28 cellular contexts compared by ENCODE assay signal in the genomic region with DNA sequence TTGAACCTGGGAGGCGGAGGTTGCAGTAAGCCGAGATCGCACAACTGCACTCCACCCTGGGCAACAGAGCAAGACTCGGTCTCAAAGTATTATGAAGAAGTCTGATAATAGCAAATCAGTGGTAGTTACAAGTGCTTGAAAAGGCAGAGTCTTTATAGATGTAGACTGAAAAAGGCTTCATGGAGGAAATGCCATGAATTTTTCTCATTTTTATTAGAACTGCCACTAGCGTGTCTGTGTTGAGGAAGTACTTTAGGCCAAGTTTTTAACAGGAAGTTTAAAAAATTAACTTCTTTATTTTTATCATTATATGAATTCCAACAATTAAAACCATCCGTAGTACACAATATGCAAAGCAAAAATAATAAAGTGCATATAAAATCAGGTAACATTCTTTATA. TPM values are rescaled to one million over a fixed set of nuclear protein-coding genes. Genes with fewer than 3 reads are reported as not detected.
DNase-seq lines count a peak whose midpoint lies in the region; ATAC-seq, FAIRE-seq and TF ChIP-seq lines count a peak whose summit lies in the region.
"Had no signal": no experiment of that assay in that cellular context is flagged by ENCODE, and none has a peak within 500 bp of the region (broad histone marks: within the 10 kb centered on the region; RNA-seq: fewer than 3 reads in every experiment).

No MANE protein-coding gene starts in this region.

- DNase-seq in CD1c-positive myeloid dendritic cell (ENCODE audit: extremely low spot score) = peak; percentile 53
- no peak for DNase-seq in IMR-90
- DNase-seq in osteoblast (ENCODE audit: insufficient read length, low spot score, missing footprints) = peak; percentile 30
- no peak for DNase-seq in mucosa of descending colon
- DNase-seq in DMS 273 treated with DMSO at 0.1 percent for 48 hours (lab: John Stamatoyannopoulos, UW) = no peak
- DNase-seq: activated CD4-positive, alpha-beta memory T cell treated with anti-CD3 and anti-CD28 coated beads, Interleukin-2, amount 10 ng/mL, durations not matched to agents 7 days and 5 days; activated CD8-positive, alpha-beta memory T cell treated with anti-CD3 and anti-CD28 coated beads, Interleukin-2, amount 50 U/mL, for 4 hours; activated naive CD4-positive, alpha-beta T cell treated with anti-CD3 and anti-CD28 coated beads for 36 hours; C1 segment of cervical spinal cord; Calu3; cerebellar nuclear complex; GOT3; immature natural killer cell; mesenchymal stem cell; NCI-H2081 treated with DMSO at 0.1 percent for 48 hours; NCI-H2227 treated with DMSO at 0.1 percent for 48 hours; NCI-H526; PC-9; right lobe of liver; stimulated activated CD4-positive, alpha-beta T cell treated with anti-CD3 and anti-CD28 coated beads, Interleukin-4, amount 100 ng/mL, for 24 hours; tibial artery had no signal

- no peak overlapping the region for H4K5ac ChIP-seq in IMR-90 (ENCODE audit: low read depth, low read length)

- H2AFZ ChIP-seq in IMR-90 (replicated peaks; ENCODE audit: low read length, poor library complexity) (no peak overlapping the region), osteoblast (ENCODE audit: low read length) (no peak overlapping the region)
- H2AFZ ChIP-seq: PC-9 had no signal

- H3K4me2 ChIP-seq in IMR-90 (ENCODE audit: low read depth, low read length) (no peak overlapping the region), osteoblast (ENCODE audit: insufficient read depth, low read length) (no peak overlapping the region)
- H3K4me2 ChIP-seq: PC-9 had no signal

- H2BK15ac ChIP-seq in IMR-90 (ENCODE audit: low read depth, low read length) = no peak overlapping the region

- no peak overlapping the region for H3K18ac ChIP-seq in IMR-90 (ENCODE audit: low read depth, low read length)

- in situ Hi-C loops in IMR-90 (cut with MboI; ENCODE audit: low sequenced_read_pairs) = no loop called here

- FAIRE-seq in colon (lab: Jason Lieb, UNC) = peak; percentile 74
- FAIRE-seq: HTR-8/SVneo, K562 had no signal

- no peak overlapping the region for H3K56ac ChIP-seq in IMR-90 (ENCODE audit: extremely low read depth, insufficient read depth, low read length)

- CTCF ChIA-PET in IMR-90 (lab: Yijun Ruan, JAX) = no interaction called here

- no peak overlapping the region for H3K27ac ChIP-seq in IMR-90 (ENCODE audit: insufficient read depth, low read length)
- no peak overlapping the region for H3K27ac ChIP-seq in osteoblast (ENCODE audit: low read depth, low read length)
- H3K27ac ChIP-seq: PC-9, right lobe of liver, tibial artery, vagina had no signal

- TF ChIP-seq POLR2A in IMR-90 (IDR thresholded peaks at IDR 0.05; ENCODE audit: low read depth, low read length) = no peak

- H3K36me3 ChIP-seq in IMR-90 (ENCODE audit: control insufficient read depth, insufficient read depth, low read length) = no peaks in the 10 kb centered on the region
- no peaks in the 10 kb centered on the region for H3K36me3 ChIP-seq in osteoblast (ENCODE audit: insufficient read depth, low read length)
- no peaks in the 10 kb centered on the region for H3K36me3 ChIP-seq in mucosa of descending colon (ENCODE audit: low read depth)
- H3K36me3 ChIP-seq: right lobe of liver, tibial artery, vagina had no signal

- H4K91ac ChIP-seq in IMR-90 (ENCODE audit: insufficient read depth, low read depth, low read length) = no peak overlapping the region

- no peaks in the 10 kb centered on the region for H3K79me1 ChIP-seq in IMR-90 (ENCODE audit: low read depth in 1 of 2, low read length in 2 of 2)

- no peaks in the 10 kb centered on the region for H4K20me1 ChIP-seq in IMR-90 (ENCODE audit: insufficient read depth, low read length)
- H4K20me1 ChIP-seq in osteoblast (ENCODE audit: insufficient read depth, low read length) = no peaks in the 10 kb centered on the region

- H3K27me3 ChIP-seq in IMR-90 (ENCODE audit: control insufficient read depth, insufficient read depth, low read length) (no peaks in the 10 kb centered on the region), osteoblast (ENCODE audit: insufficient read depth, low read length) (no peaks in the 10 kb centered on the region)
- H3K27me3 ChIP-seq: right lobe of liver, tibial artery, vagina had no signal

- H3K4me1 ChIP-seq in IMR-90 (ENCODE audit: control insufficient read depth, insufficient read depth, low read length) (peaks cover 1% of the 10 kb centered on the region; the same call in 1 of the 2 replicates), osteoblast (ENCODE audit: insufficient read depth, low read length) (no peaks in the 10 kb centered on the region), mucosa of descending colon (ENCODE audit: low read depth) (no peaks in the 10 kb centered on the region)
- H3K4me1 ChIP-seq: right lobe of liver, vagina had no signal

- TF ChIP-seq CTCF in IMR-90 (conservative IDR thresholded peaks at IDR 0.05; ENCODE audit: low read depth, low read length) = no peak
- TF ChIP-seq CTCF in osteoblast (IDR thresholded peaks at IDR 0.05; ENCODE audit: extremely low read depth, low read depth, low read length) = no peak
- TF ChIP-seq CTCF in mucosa of descending colon (IDR thresholded peaks at IDR 0.05) = no peak

- H3K4me3 ChIP-seq in IMR-90 (ENCODE audit: insufficient read depth, low read depth, low read length) = no peak overlapping the region
- no peak overlapping the region for H3K4me3 ChIP-seq in osteoblast (ENCODE audit: insufficient read depth, low read length)
- no peak overlapping the region for H3K4me3 ChIP-seq in mucosa of descending colon
- H3K4me3 ChIP-seq: K562, PC-9, right lobe of liver, tibial artery, vagina had no signal

- H3K9me3 ChIP-seq in IMR-90 (ENCODE audit: control insufficient read depth, insufficient read depth, low read length) (no peaks in the 10 kb centered on the region), osteoblast (ENCODE audit: low read depth, low read length) (no peaks in the 10 kb centered on the region), mucosa of descending colon (no peaks in the 10 kb centered on the region)
- H3K9me3 ChIP-seq: right lobe of liver, tibial artery, vagina had no signal

- H4K8ac ChIP-seq in IMR-90 (ENCODE audit: low read depth in 2 of 2, low read length in 2 of 2) = no peak overlapping the region

- no peak overlapping the region for H2BK5ac ChIP-seq in IMR-90 (ENCODE audit: low read depth, low read length, poor library complexity, severe bottlenecking)

- no TSS peak for BruUV-seq in IMR-90 (replicated peaks; lab: Mats Ljungman, UMichigan)

- ATAC-seq in IMR-90 (ENCODE audit: low read depth) (peak; percentile 56), mucosa of descending colon (no peak), HG03159 (IDR thresholded peaks at IDR 0.05; ENCODE audit: unreplicated experiment) (no peak)
- ATAC-seq: K562, left lobe of liver had no signal

- H2BK20ac ChIP-seq in IMR-90 (ENCODE audit: low read depth, low read length) = no peak overlapping the region

- no peak overlapping the region for H2AK9ac ChIP-seq in IMR-90 (replicated peaks; ENCODE audit: low read depth, low read length, poor library complexity)

- intact Hi-C loops in IMR-90 (cut with micrococcal nuclease) = no loop called here
- intact Hi-C loops in mucosa of descending colon (cut with DNase I, micrococcal nuclease) = no loop called here

- no peak overlapping the region for H2BK120ac ChIP-seq in IMR-90 (ENCODE audit: low read depth, low read length)

- no peak for TF ChIP-seq RAD21 in IMR-90 (IDR thresholded peaks at IDR 0.05; ENCODE audit: low read length)

- dilution Hi-C loops in IMR-90 (cut with HindIII; ENCODE audit: low sequenced_read_pairs, unreplicated experiment) = no loop called here

- POLR2A ChIA-PET in IMR-90 (lab: Charles Lee; ENCODE audit: unreplicated experiment) = no interaction called here

- 83% methylated on average over 3 of the region's 6 CpGs; no CpG with 5 or more reads in 1 of the 2 experiments for WGBS in IMR-90 (ENCODE audit: extremely low coverage in 2 of 2, insufficient read length in 1 of 2), 2 experiments

- H3K9me1 ChIP-seq in IMR-90 (ENCODE audit: insufficient read depth, low read length) = no peaks in the 10 kb centered on the region

- no peak overlapping the region for H2AK5ac ChIP-seq in IMR-90 (ENCODE audit: low read depth, low read length)

- H3K14ac ChIP-seq in IMR-90 (replicated peaks; ENCODE audit: low read depth, low read length) = no peak overlapping the region

- no peak overlapping the region for H3K9ac ChIP-seq in IMR-90 (ENCODE audit: low read depth, low read length)

- no peak overlapping the region for H3K23ac ChIP-seq in IMR-90 (ENCODE audit: low read depth, low read length)

- no peaks in the 10 kb centered on the region for H3K79me2 ChIP-seq in osteoblast (ENCODE audit: insufficient read depth, low read length)

- H3K4ac ChIP-seq in IMR-90 (ENCODE audit: low read depth, low read length) = no peak overlapping the region

TF ChIP-seq in IMR-90, 13 proteins besides CTCF, POLR2A, EP300 and RAD21:
- TF ChIP-seq NFE2L2 (IDR thresholded peaks at IDR 0.05; ENCODE audit: low read depth, low read length) = no peak
- no peak for TF ChIP-seq RCOR1 (IDR thresholded peaks at IDR 0.05; ENCODE audit: insufficient replicate concordance, low read length)
- TF ChIP-seq, protein P1, sequence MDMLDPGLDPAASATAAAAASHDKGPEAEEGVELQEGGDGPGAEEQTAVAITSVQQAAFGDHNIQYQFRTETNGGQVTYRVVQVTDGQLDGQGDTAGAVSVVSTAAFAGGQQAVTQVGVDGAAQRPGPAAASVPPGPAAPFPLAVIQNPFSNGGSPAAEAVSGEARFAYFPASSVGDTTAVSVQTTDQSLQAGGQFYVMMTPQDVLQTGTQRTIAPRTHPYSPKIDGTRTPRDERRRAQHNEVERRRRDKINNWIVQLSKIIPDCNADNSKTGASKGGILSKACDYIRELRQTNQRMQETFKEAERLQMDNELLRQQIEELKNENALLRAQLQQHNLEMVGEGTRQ (IDR thresholded peaks at IDR 0.05; ENCODE audit: low read depth, low read length) = no peak

RNA-seq across cellular contexts. Expression of a gene that starts 32.8 kb away (rescaled TPM):
- 31.7 and 35.6 TPM in 2 replicates for total RNA-seq in IMR-90 (2012; rRNA removed)
- polyA plus RNA-seq in IMR-90 (2012; rRNA removed) = 17.7 and 24.2 TPM in 2 replicates
- polyA plus RNA-seq in IMR-90 (2012; cell fraction: cytosol; rRNA removed) = 5.3 and 6.6 TPM in 2 replicates
- 1.2 and 11.2 TPM in 2 replicates for polyA plus RNA-seq in IMR-90 (2012; cell fraction: nucleus; rRNA removed; ENCODE audit: low replicate concordance)
- 81.4 and 108 TPM in 2 replicates for total RNA-seq in osteoblast
- 100 to 1,000 TPM in 2 of 3 donors, 10 to 100 TPM in 1; 89.4 to 133 (median 104) TPM for total RNA-seq in mucosa of descending colon
- total RNA-seq: activated CD4-positive, alpha-beta memory T cell treated with anti-CD3 and anti-CD28 coated beads, Interleukin-2, amount 10 ng/mL, durations not matched to agents 7 days and 5 days; T-helper 2 cell treated with Interferon-gamma antibody and Interleukin-4, amounts not matched to agents 100 ng/mL and 5 ng/mL, for 36 hours had no signal

Comparison
In these comparisons a context has a peak if more than half of its experiments do, and no peak if none do; other contexts are left out.
1. DNase-seq: peak in CD1c-positive myeloid dendritic cell (single experiment) and osteoblast (single experiment); none in IMR-90 (single experiment), mucosa of descending colon (0 of 3) and DMS 273 treated with DMSO at 0.1 percent for 48 hours (single experiment).